Comparison of ENCODE assay signal across 9 cellular contexts in genomic region chr22:22959147-22959827, GRCh38.
DNase-seq lines count a peak whose midpoint lies in the region; ATAC-seq and TF ChIP-seq lines count a peak whose summit lies in the region.
"Had no signal": no experiment of that assay in that cellular context is flagged by ENCODE, and none has a peak within 500 bp of the region (broad histone marks: within the 10 kb centered on the region; RNA-seq: fewer than 3 reads in every experiment).

No MANE protein-coding gene starts in this region.

- H3K36me3 ChIP-seq in WERI-Rb-1 = no peaks in the 10 kb centered on the region
- H3K36me3 ChIP-seq: BLaER1 had no signal

- no peak overlapping the region for H3K4me3 ChIP-seq in WERI-Rb-1 (ENCODE audit: low read depth, low read length)
- no peak overlapping the region for H3K4me3 ChIP-seq in cardiac fibroblast (replicated peaks in 1 of 2; ENCODE audit: low read depth in 2 of 2, low read length in 2 of 2)
- H3K4me3 ChIP-seq: BLaER1 had no signal

- no peaks in the 10 kb centered on the region for H3K27me3 ChIP-seq in WERI-Rb-1 (ENCODE audit: insufficient read depth, low read depth, severe bottlenecking)
- H3K27me3 ChIP-seq: BLaER1 had no signal

- TF ChIP-seq CTCF in WERI-Rb-1 (IDR thresholded peaks at IDR 0.05; ENCODE audit: low read depth, low read length) = peak; percentile 75
- peak; percentile 76 for TF ChIP-seq CTCF in cardiac fibroblast (IDR thresholded peaks at IDR 0.05; ENCODE audit: low read depth, low read length)

- no peaks in the 10 kb centered on the region for H3K9me3 ChIP-seq in WERI-Rb-1 (ENCODE audit: severe bottlenecking)

- H3K27ac ChIP-seq in WERI-Rb-1 = no peak overlapping the region
- H3K27ac ChIP-seq: BLaER1 had no signal

- DNase-seq in NCI-H187 (lab: John Stamatoyannopoulos, UW) (peak; percentile 11 to 43), NCI-H187 treated with DMSO at 0.1 percent for 48 hours (lab: John Stamatoyannopoulos, UW) (no peak), NCI-H2171 (lab: John Stamatoyannopoulos, UW) (peak; percentile 69), WERI-Rb-1 (peak; percentile 85), cardiac fibroblast (ENCODE audit: low read depth in 2 of 2) (peak; percentile 74 to 82), kidney tubule cell (ENCODE audit: low spot score) (peak; percentile 73)
- DNase-seq in stimulated activated CD4-positive, alpha-beta T cell treated with anti-CD3 and anti-CD28 coated beads, TNF-alpha, amount 100 ng/mL, for 1 hour (ENCODE audit: low read depth in 3 of 3, low spot score in 1 of 3) = peak; percentile 28 to 49 (median 47)

- no peak for ATAC-seq in GM18868 (IDR thresholded peaks at IDR 0.05; ENCODE audit: unreplicated experiment)
